In the genomic region with DNA sequence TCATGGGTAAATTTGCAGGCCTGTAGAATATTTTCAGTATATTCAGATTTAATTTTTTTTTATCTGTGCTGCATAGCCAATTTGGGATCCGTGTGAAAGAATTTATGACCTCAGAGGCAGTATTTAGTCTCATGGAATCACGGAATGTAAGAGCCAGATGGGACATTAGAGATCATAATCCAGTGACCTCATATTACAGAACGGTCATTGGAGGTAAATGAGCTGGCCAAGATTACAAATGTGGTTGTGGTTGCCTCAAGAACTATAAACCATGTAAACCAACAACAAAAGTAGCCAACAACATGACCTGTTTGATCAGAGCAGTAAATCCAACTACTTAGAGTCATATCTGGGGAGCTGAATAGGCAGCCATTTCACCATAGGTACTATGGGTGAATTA, we compare ENCODE assay signal across 1 cellular context.
TF ChIP-seq lines count a peak whose summit lies in the region.

No MANE protein-coding gene starts in this region.

TF ChIP-seq in HepG2, 621 proteins besides CTCF, POLR2A, EP300 and RAD21:
- TF ChIP-seq, protein P1, sequence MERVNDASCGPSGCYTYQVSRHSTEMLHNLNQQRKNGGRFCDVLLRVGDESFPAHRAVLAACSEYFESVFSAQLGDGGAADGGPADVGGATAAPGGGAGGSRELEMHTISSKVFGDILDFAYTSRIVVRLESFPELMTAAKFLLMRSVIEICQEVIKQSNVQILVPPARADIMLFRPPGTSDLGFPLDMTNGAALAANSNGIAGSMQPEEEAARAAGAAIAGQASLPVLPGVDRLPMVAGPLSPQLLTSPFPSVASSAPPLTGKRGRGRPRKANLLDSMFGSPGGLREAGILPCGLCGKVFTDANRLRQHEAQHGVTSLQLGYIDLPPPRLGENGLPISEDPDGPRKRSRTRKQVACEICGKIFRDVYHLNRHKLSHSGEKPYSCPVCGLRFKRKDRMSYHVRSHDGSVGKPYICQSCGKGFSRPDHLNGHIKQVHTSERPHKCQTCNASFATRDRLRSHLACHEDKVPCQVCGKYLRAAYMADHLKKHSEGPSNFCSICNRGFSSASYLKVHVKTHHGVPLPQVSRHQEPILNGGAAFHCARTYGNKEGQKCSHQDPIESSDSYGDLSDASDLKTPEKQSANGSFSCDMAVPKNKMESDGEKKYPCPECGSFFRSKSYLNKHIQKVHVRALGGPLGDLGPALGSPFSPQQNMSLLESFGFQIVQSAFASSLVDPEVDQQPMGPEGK (CRISPR knock-in tag; IDR thresholded peaks at IDR 0.05), result no peak
- TF ChIP-seq MAFK (conservative IDR thresholded peaks at IDR 0.05 in 1 of 2, IDR thresholded peaks at IDR 0.05 in 1 of 2; ENCODE audit: low read length in 2 of 2) (no peak), RORA (CRISPR knock-in tag; IDR thresholded peaks at IDR 0.05) (no peak), NRL (CRISPR knock-in tag; IDR thresholded peaks at IDR 0.05; ENCODE audit: borderline replicate concordance) (no peak), ZNF333 (CRISPR knock-in tag; IDR thresholded peaks at IDR 0.05; ENCODE audit: borderline replicate concordance) (no peak), SMARCC2 (IDR thresholded peaks at IDR 0.05) (no peak), HNRNPL (IDR thresholded peaks at IDR 0.05; ENCODE audit: low read depth, low read length) (no peak), ZNF766 (CRISPR knock-in tag; IDR thresholded peaks at IDR 0.05; ENCODE audit: borderline replicate concordance) (no peak), SMARCE1 (IDR thresholded peaks at IDR 0.05; ENCODE audit: borderline replicate concordance) (no peak), ZNF768 (CRISPR knock-in tag; IDR thresholded peaks at IDR 0.05) (no peak), ZNF788 (CRISPR knock-in tag; IDR thresholded peaks at IDR 0.05; ENCODE audit: borderline replicate concordance) (no peak), ZNF101 (CRISPR knock-in tag; IDR thresholded peaks at IDR 0.05; ENCODE audit: borderline replicate concordance, low read depth) (no peak), ZNF282 (IDR thresholded peaks at IDR 0.05; ENCODE audit: partially characterized antibody) (no peak), ZSCAN9 (CRISPR knock-in tag; IDR thresholded peaks at IDR 0.05; ENCODE audit: borderline replicate concordance) (no peak), ZKSCAN8 (CRISPR knock-in tag; IDR thresholded peaks at IDR 0.05; ENCODE audit: borderline replicate concordance) (no peak), ZNF660 (CRISPR knock-in tag; IDR thresholded peaks at IDR 0.05; ENCODE audit: borderline replicate concordance, low read depth) (no peak)
- TF ChIP-seq, protein P2, sequence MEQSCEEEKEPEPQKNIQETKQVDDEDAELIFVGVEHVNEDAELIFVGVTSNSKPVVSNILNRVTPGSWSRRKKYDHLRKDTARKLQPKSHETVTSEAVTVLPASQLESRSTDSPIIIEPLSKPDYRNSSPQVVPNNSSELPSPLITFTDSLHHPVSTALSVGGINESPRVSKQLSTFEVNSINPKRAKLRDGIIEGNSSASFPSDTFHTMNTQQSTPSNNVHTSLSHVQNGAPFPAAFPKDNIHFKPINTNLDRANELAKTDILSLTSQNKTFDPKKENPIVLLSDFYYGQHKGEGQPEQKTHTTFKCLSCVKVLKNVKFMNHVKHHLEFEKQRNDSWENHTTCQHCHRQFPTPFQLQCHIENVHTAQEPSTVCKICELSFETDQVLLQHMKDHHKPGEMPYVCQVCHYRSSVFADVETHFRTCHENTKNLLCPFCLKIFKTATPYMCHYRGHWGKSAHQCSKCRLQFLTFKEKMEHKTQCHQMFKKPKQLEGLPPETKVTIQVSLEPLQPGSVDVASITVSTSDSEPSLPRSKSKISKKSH (CRISPR knock-in tag; IDR thresholded peaks at IDR 0.05; ENCODE audit: borderline replicate concordance), result no peak
- TF ChIP-seq, protein P3, sequence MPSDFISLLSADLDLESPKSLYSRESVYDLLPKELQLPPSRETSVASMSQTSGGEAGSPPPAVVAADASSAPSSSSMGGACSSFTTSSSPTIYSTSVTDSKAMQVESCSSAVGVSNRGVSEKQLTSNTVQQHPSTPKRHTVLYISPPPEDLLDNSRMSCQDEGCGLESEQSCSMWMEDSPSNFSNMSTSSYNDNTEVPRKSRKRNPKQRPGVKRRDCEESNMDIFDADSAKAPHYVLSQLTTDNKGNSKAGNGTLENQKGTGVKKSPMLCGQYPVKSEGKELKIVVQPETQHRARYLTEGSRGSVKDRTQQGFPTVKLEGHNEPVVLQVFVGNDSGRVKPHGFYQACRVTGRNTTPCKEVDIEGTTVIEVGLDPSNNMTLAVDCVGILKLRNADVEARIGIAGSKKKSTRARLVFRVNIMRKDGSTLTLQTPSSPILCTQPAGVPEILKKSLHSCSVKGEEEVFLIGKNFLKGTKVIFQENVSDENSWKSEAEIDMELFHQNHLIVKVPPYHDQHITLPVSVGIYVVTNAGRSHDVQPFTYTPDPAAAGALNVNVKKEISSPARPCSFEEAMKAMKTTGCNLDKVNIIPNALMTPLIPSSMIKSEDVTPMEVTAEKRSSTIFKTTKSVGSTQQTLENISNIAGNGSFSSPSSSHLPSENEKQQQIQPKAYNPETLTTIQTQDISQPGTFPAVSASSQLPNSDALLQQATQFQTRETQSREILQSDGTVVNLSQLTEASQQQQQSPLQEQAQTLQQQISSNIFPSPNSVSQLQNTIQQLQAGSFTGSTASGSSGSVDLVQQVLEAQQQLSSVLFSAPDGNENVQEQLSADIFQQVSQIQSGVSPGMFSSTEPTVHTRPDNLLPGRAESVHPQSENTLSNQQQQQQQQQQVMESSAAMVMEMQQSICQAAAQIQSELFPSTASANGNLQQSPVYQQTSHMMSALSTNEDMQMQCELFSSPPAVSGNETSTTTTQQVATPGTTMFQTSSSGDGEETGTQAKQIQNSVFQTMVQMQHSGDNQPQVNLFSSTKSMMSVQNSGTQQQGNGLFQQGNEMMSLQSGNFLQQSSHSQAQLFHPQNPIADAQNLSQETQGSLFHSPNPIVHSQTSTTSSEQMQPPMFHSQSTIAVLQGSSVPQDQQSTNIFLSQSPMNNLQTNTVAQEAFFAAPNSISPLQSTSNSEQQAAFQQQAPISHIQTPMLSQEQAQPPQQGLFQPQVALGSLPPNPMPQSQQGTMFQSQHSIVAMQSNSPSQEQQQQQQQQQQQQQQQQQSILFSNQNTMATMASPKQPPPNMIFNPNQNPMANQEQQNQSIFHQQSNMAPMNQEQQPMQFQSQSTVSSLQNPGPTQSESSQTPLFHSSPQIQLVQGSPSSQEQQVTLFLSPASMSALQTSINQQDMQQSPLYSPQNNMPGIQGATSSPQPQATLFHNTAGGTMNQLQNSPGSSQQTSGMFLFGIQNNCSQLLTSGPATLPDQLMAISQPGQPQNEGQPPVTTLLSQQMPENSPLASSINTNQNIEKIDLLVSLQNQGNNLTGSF (CRISPR knock-in tag; IDR thresholded peaks at IDR 0.05), result no peak
- TF ChIP-seq, protein P4, sequence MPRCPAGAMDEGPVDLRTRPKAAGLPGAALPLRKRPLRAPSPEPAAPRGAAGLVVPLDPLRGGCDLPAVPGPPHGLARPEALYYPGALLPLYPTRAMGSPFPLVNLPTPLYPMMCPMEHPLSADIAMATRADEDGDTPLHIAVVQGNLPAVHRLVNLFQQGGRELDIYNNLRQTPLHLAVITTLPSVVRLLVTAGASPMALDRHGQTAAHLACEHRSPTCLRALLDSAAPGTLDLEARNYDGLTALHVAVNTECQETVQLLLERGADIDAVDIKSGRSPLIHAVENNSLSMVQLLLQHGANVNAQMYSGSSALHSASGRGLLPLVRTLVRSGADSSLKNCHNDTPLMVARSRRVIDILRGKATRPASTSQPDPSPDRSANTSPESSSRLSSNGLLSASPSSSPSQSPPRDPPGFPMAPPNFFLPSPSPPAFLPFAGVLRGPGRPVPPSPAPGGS (CRISPR knock-in tag; IDR thresholded peaks at IDR 0.05), result no peak
- TF ChIP-seq, protein P5, sequence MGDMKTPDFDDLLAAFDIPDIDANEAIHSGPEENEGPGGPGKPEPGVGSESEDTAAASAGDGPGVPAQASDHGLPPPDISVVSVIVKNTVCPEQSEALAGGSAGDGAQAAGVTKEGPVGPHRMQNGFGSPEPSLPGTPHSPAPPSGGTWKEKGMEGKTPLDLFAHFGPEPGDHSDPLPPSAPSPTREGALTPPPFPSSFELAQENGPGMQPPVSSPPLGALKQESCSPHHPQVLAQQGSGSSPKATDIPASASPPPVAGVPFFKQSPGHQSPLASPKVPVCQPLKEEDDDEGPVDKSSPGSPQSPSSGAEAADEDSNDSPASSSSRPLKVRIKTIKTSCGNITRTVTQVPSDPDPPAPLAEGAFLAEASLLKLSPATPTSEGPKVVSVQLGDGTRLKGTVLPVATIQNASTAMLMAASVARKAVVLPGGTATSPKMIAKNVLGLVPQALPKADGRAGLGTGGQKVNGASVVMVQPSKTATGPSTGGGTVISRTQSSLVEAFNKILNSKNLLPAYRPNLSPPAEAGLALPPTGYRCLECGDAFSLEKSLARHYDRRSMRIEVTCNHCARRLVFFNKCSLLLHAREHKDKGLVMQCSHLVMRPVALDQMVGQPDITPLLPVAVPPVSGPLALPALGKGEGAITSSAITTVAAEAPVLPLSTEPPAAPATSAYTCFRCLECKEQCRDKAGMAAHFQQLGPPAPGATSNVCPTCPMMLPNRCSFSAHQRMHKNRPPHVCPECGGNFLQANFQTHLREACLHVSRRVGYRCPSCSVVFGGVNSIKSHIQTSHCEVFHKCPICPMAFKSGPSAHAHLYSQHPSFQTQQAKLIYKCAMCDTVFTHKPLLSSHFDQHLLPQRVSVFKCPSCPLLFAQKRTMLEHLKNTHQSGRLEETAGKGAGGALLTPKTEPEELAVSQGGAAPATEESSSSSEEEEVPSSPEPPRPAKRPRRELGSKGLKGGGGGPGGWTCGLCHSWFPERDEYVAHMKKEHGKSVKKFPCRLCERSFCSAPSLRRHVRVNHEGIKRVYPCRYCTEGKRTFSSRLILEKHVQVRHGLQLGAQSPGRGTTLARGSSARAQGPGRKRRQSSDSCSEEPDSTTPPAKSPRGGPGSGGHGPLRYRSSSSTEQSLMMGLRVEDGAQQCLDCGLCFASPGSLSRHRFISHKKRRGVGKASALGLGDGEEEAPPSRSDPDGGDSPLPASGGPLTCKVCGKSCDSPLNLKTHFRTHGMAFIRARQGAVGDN (CRISPR knock-in tag; IDR thresholded peaks at IDR 0.05), result no peak
